Comparison of ENCODE assay signal across 16 cellular contexts in genomic region chr3:66236281-66236680, GRCh38. TPM values are rescaled to one million over a fixed set of nuclear protein-coding genes. Genes with fewer than 3 reads are reported as not detected.
A peak's percentile ranks its signal among the peaks of the same experiment; 100 is the strongest.
DNase-seq lines count a peak whose midpoint lies in the region; ATAC-seq, FAIRE-seq and TF ChIP-seq lines count a peak whose summit lies in the region.
"Had no signal": no experiment of that assay in that cellular context is flagged by ENCODE, and none has a peak within 500 bp of the region (broad histone marks: within the 10 kb centered on the region; RNA-seq: fewer than 3 reads in every experiment).

No MANE protein-coding gene starts in this region.

- peaks cover 27% of the 10 kb centered on the region for H3K4me1 Mint-ChIP-seq in stimulated activated memory B cell treated with anti-CD40 and anti-IgM and Interleukin-4, amounts not matched to agents 10 μg/mL and 1 μg/mL and 100 μg/mL, for 72 hours

- H3K4me3 ChIP-seq in A673 (ENCODE audit: low read depth, low read length, poor library complexity, severe bottlenecking) (no peak overlapping the region), fibroblast of villous mesenchyme (ENCODE audit: low read depth, low read length) (no peak overlapping the region)
- H3K4me3 ChIP-seq: BLaER1 treated with 17β-estradiol and CSF1 and Interleukin-3, amounts not matched to agents 10 nM and 100 nM; suprapubic skin had no signal

- CTCF ChIA-PET in A673 (lab: Charles Lee) = no interaction called here

- H3K4me1 ChIP-seq in A673 (ENCODE audit: insufficient read depth, low read length, poor library complexity, severe bottlenecking) = peaks cover 9% of the 10 kb centered on the region
- H3K4me1 ChIP-seq: suprapubic skin had no signal

- no peaks in the 10 kb centered on the region for H3K36me3 ChIP-seq in A673 (ENCODE audit: insufficient read depth, low read length, poor library complexity, severe bottlenecking)

- peak; percentile 39; the same call in 1 of the 2 replicates for TF ChIP-seq CTCF in A673 (conservative IDR thresholded peaks at IDR 0.05; ENCODE audit: low read depth, low read length)
- TF ChIP-seq CTCF in fibroblast of villous mesenchyme (IDR thresholded peaks at IDR 0.05; ENCODE audit: insufficient read depth, low read depth, low read length) = peak; percentile 32

- H3K9me3 ChIP-seq in A673 (ENCODE audit: low read depth, low read length, poor library complexity, severe bottlenecking) = no peaks in the 10 kb centered on the region
- H3K9me3 ChIP-seq: suprapubic skin had no signal

- no peak overlapping the region for H3K27ac Mint-ChIP-seq in stimulated activated memory B cell treated with anti-CD40 and anti-IgM and Interleukin-4, amounts not matched to agents 10 μg/mL and 1 μg/mL and 100 μg/mL, for 72 hours

- H3K4me3 Mint-ChIP-seq in stimulated activated memory B cell treated with anti-CD40 and anti-IgM and Interleukin-4, amounts not matched to agents 10 μg/mL and 1 μg/mL and 100 μg/mL, for 72 hours = no peak overlapping the region

- peaks cover 9% of the 10 kb centered on the region for H3K9me3 Mint-ChIP-seq in stimulated activated memory B cell treated with anti-CD40 and anti-IgM and Interleukin-4, amounts not matched to agents 10 μg/mL and 1 μg/mL and 100 μg/mL, for 72 hours

- no peaks in the 10 kb centered on the region for H3K27me3 Mint-ChIP-seq in stimulated activated memory B cell treated with anti-CD40 and anti-IgM and Interleukin-4, amounts not matched to agents 10 μg/mL and 1 μg/mL and 100 μg/mL, for 72 hours

- H3K36me3 Mint-ChIP-seq in stimulated activated memory B cell treated with anti-CD40 and anti-IgM and Interleukin-4, amounts not matched to agents 10 μg/mL and 1 μg/mL and 100 μg/mL, for 72 hours = peaks cover 28% of the 10 kb centered on the region

- BruUV-seq in A673 (replicated peaks; lab: Mats Ljungman, UMichigan) = no TSS peak

- no peaks in the 10 kb centered on the region for H3K27me3 ChIP-seq in A673 (replicated peaks; ENCODE audit: insufficient read depth, low read depth, low read length, poor library complexity)
- H3K27me3 ChIP-seq: BLaER1 treated with 17β-estradiol and CSF1 and Interleukin-3, amounts not matched to agents 10 nM and 100 nM; suprapubic skin had no signal

- intact Hi-C loops in A673 (cut with micrococcal nuclease; ENCODE audit: unreplicated experiment) = no loop called here

- ATAC-seq in HG03175 (IDR thresholded peaks at IDR 0.05; ENCODE audit: unreplicated experiment) = no peak
- no peak for ATAC-seq in stimulated activated memory B cell treated with anti-CD40 and anti-IgM and Interleukin-4, amounts not matched to agents 10 μg/mL and 1 μg/mL and 100 μg/mL, for 72 hours
- ATAC-seq: left ventricle myocardium superior had no signal

- DNase-seq in A673 (ENCODE audit: low spot score) (peak; percentile 30), OCI-M1 (lab: John Stamatoyannopoulos, UW) (peak; percentile 1), fibroblast of villous mesenchyme (ENCODE audit: low read depth) (no peak), HuH-7.5 (ENCODE audit: low spot score) (no peak)
- DNase-seq in activated naive CD4-positive, alpha-beta T cell (lab: John Stamatoyannopoulos, UW) = no peak
- DNase-seq: activated CD4-positive, CD25-positive, alpha-beta regulatory T cell treated with anti-CD3 and anti-CD28 coated beads, Interleukin-2, amount 50 U/mL, for 72 hours; cerebellar nuclear complex; left ventricle myocardium superior; NCI-H1930; stimulated activated CD4-positive, alpha-beta T cell treated with anti-CD3 and anti-CD28 coated beads, Interleukin-4, amount 100 ng/mL, for 1 hour had no signal

- POLR2A ChIA-PET in A673 (lab: Charles Lee; ENCODE audit: low non-redundant PET) = no interaction called here

- peak; percentile 13 for FAIRE-seq in G401.6 (lab: Jason Lieb, UNC)
- FAIRE-seq: frontal cortex had no signal

- no peak overlapping the region for H3K27ac ChIP-seq in A673 (ENCODE audit: low read depth, low read length, poor library complexity, severe bottlenecking)
- H3K27ac ChIP-seq: BLaER1 treated with 17β-estradiol and CSF1 and Interleukin-3, amounts not matched to agents 10 nM and 100 nM; suprapubic skin had no signal

RNA-seq across cellular contexts. Expression of gene SLC25A26, which starts 15.5 kb away (rescaled TPM):
- total RNA-seq in A673 (2021) (8.9 and 10.7 TPM in 2 replicates), fibroblast of villous mesenchyme (14.2 and 18.1 TPM in 2 replicates)

Comparison
In these comparisons a context has a peak if more than half of its experiments do, and no peak if none do; other contexts are left out.
1. DNase-seq: peak in A673 (single experiment) and OCI-M1 (single experiment); none in fibroblast of villous mesenchyme (single experiment), activated naive CD4-positive, alpha-beta T cell (0 of 4) and HuH-7.5 (single experiment).